ENCODE assay signal across 8 cellular contexts in genomic region chr14:96362071-96362964, GRCh38. TPM values are rescaled to one million over a fixed set of nuclear protein-coding genes. Genes with fewer than 3 reads are reported as not detected.
A peak's percentile ranks its signal among the peaks of the same experiment; 100 is the strongest.
DNase-seq lines count a peak whose midpoint lies in the region; ATAC-seq and TF ChIP-seq lines count a peak whose summit lies in the region.

No MANE protein-coding gene starts in this region.

- H4K20me1 ChIP-seq in OCI-LY1 (ENCODE audit: insufficient read depth, low read length), result no peaks in the 10 kb centered on the region

- H3K27me3 Mint-ChIP-seq in activated T-cell treated with anti-CD3 and anti-CD28 coated beads, Interleukin-2, amount 50 U/mL, for 4 hours (ENCODE audit: low read depth), result no peaks in the 10 kb centered on the region
- no peaks in the 10 kb centered on the region for H3K27me3 Mint-ChIP-seq in natural killer cell (ENCODE audit: low read depth in 2 of 2)

- H3K27me3 ChIP-seq in OCI-LY1 (ENCODE audit: insufficient read depth, low read length) (no peaks in the 10 kb centered on the region), thoracic aorta (replicated peaks; ENCODE audit: insufficient read depth) (no peaks in the 10 kb centered on the region)

- H3K4me1 ChIP-seq in OCI-LY1 (ENCODE audit: insufficient read depth, low read length, severe bottlenecking) (peaks cover 36% of the 10 kb centered on the region), thoracic aorta (ENCODE audit: control insufficient read depth in 1 of 2, low read depth in 2 of 2) (peaks cover 19 to 29% of the 10 kb centered on the region in 2 donors)

- no peak overlapping the region for H2AFZ ChIP-seq in OCI-LY1 (ENCODE audit: low read length)

- intact Hi-C loops in natural killer cell (cut with micrococcal nuclease), result loop anchor here (2.0 kb wide), 1 partner anchor 828 kb away; the partner anchor contains the start of gene GLRX5

- peak; percentile 25 for DNase-seq in AG10803 (ENCODE audit: low read depth)
- peak; percentile 4 for DNase-seq in activated T-cell treated with anti-CD3 and anti-CD28 coated beads, Interleukin-2, amount 50 U/mL, for 4 hours
- DNase-seq in fibroblast of gingiva (ENCODE audit: low read depth), result peak; percentile 20
- peak; percentile 35 for DNase-seq in natural killer cell
- no peak for DNase-seq in thoracic aorta (ENCODE audit: low spot score)

- peaks cover 50% of the 10 kb centered on the region for H3K4me1 Mint-ChIP-seq in activated T-cell treated with anti-CD3 and anti-CD28 coated beads, Interleukin-2, amount 50 U/mL, for 4 hours (ENCODE audit: low read depth)
- H3K4me1 Mint-ChIP-seq in natural killer cell, result peaks cover 35 to 48% of the 10 kb centered on the region in 2 donors

- peak overlapping the region; percentile 78 for H3K9ac ChIP-seq in OCI-LY1 (ENCODE audit: low read length)

- H3K4me3 ChIP-seq in AG10803 (ENCODE audit: low read length) (peak overlapping the region; percentile 94), OCI-LY1 (ENCODE audit: low read depth, low read length, poor library complexity, severe bottlenecking) (peak overlapping the region; percentile 77), thoracic aorta (peak overlapping the region; percentile 94)

- H3K36me3 Mint-ChIP-seq in activated T-cell treated with anti-CD3 and anti-CD28 coated beads, Interleukin-2, amount 50 U/mL, for 4 hours (ENCODE audit: insufficient read depth), result peaks cover 1% of the 10 kb centered on the region
- H3K36me3 Mint-ChIP-seq in natural killer cell, result no peaks in the 10 kb centered on the region

- H3K27ac ChIP-seq in OCI-LY1 (ENCODE audit: low read depth, low read length, poor library complexity, severe bottlenecking), result peak overlapping the region; percentile 63
- peak overlapping the region; percentile 89 to 92 for H3K27ac ChIP-seq in thoracic aorta

- no peaks in the 10 kb centered on the region for H3F3A ChIP-seq in OCI-LY1 (ENCODE audit: insufficient read depth, low read length)

- peak overlapping the region; percentile 83 to 93 for H3K27ac Mint-ChIP-seq in natural killer cell

- H3K4me3 Mint-ChIP-seq in activated T-cell treated with anti-CD3 and anti-CD28 coated beads, Interleukin-2, amount 50 U/mL, for 4 hours, result peak overlapping the region; percentile 95
- peak overlapping the region; percentile 91 for H3K4me3 Mint-ChIP-seq in natural killer cell

- ATAC-seq in GM19035 (IDR thresholded peaks at IDR 0.05; ENCODE audit: unreplicated experiment) (peak; percentile 25), HG03565 (IDR thresholded peaks at IDR 0.05; ENCODE audit: unreplicated experiment) (peak; percentile 25), natural killer cell (peak in 2 of 3 donors; percentile 18 to 28), thoracic aorta (ENCODE audit: insufficient number of reproducible peaks, low FRiP score, low read depth) (no peak)
- peak; percentile 30 to 44 for ATAC-seq in activated T-cell treated with anti-CD3 and anti-CD28 coated beads, Interleukin-2, amount 50 U/mL, for 4 hours

- no peaks in the 10 kb centered on the region for H3K9me2 ChIP-seq in OCI-LY1 (ENCODE audit: low read depth, low read length)

- peaks cover 7% of the 10 kb centered on the region; the same call in 1 of the 2 replicates for H3K36me3 ChIP-seq in OCI-LY1 (ENCODE audit: insufficient read depth, low read length)
- no peaks in the 10 kb centered on the region for H3K36me3 ChIP-seq in thoracic aorta

- H3K9me3 ChIP-seq in OCI-LY1 (ENCODE audit: low read length) (no peaks in the 10 kb centered on the region), thoracic aorta (no peaks in the 10 kb centered on the region)

- peak overlapping the region; percentile 93 for H3K4me2 ChIP-seq in OCI-LY1 (ENCODE audit: low read length)

- H3K79me2 ChIP-seq in OCI-LY1 (ENCODE audit: insufficient read depth, low read length), result peaks cover 69% of the 10 kb centered on the region

- TF ChIP-seq CTCF in AG10803 (conservative IDR thresholded peaks at IDR 0.05; ENCODE audit: low read length) (0 out of 2 replicates have a peak, but pooled peaks have one; percentile 8), OCI-LY1 (IDR thresholded peaks at IDR 0.05; ENCODE audit: low read length) (no peak), natural killer cell (IDR thresholded peaks at IDR 0.05) (no peak), thoracic aorta (IDR thresholded peaks at IDR 0.05) (no peak)

- H3K9me3 Mint-ChIP-seq in activated T-cell treated with anti-CD3 and anti-CD28 coated beads, Interleukin-2, amount 50 U/mL, for 4 hours, result no peaks in the 10 kb centered on the region
- no peaks in the 10 kb centered on the region for H3K9me3 Mint-ChIP-seq in natural killer cell

RNA-seq across cellular contexts. Expression of gene ATG2B, which starts 0.8 kb away (rescaled TPM):
- 10 to 100 TPM; 14.9 to 17.9 (median 17.4) TPM for total RNA-seq in activated T-cell treated with anti-CD3 and anti-CD28 coated beads, Interleukin-2, amount 50 U/mL, for 4 hours
- 10 to 100 TPM; 34.8 to 45.6 (median 35.8) TPM for total RNA-seq in natural killer cell
- total RNA-seq in thoracic aorta, result 10 to 100 TPM; 29.1 to 47.4 TPM

RNA-seq across cellular contexts. Expression of gene GSKIP, which starts 1.0 kb away (rescaled TPM):
- total RNA-seq in activated T-cell treated with anti-CD3 and anti-CD28 coated beads, Interleukin-2, amount 50 U/mL, for 4 hours, result 10 to 100 TPM; 17.9 to 21.1 (median 19.3) TPM
- total RNA-seq in natural killer cell (10 to 100 TPM in 1 of 3 donors, 1 to 10 TPM in 2; 6.6 to 11.8 (median 7.9) TPM), thoracic aorta (10 to 100 TPM in 1 of 2 donors, 1 to 10 TPM in 1; 9.0 to 13.9 TPM)

RNA-seq across cellular contexts. Expression of gene AK7, which starts 29.6 kb away (rescaled TPM):
- under 1 TPM in 2 of 3 donors, not detected in 1; 0.13 to 0.18 TPM for total RNA-seq in activated T-cell treated with anti-CD3 and anti-CD28 coated beads, Interleukin-2, amount 50 U/mL, for 4 hours
- total RNA-seq in natural killer cell (not detected), thoracic aorta (1 to 10 TPM in 1 of 2 donors, not detected in 1; 1.1 TPM)
